18 cellular contexts compared by ENCODE assay signal in genomic region chr4:70437212-70437611, GRCh38. TPM values are rescaled to one million over a fixed set of nuclear protein-coding genes. Genes with fewer than 3 reads are reported as not detected.
"Had no signal": no experiment of that assay in that cellular context is flagged by ENCODE, and none has a peak within 500 bp of the region (broad histone marks: within the 10 kb centered on the region; RNA-seq: fewer than 3 reads in every experiment).

No MANE protein-coding gene starts in this region.

- H3K79me2 ChIP-seq: parathyroid adenoma had no signal

- ATAC-seq: effector memory CD8-positive, alpha-beta T cell; heart left ventricle; stimulated activated memory B cell treated with anti-CD40 and anti-IgM and Interleukin-4, amounts not matched to agents 10 μg/mL and 1 μg/mL and 100 μg/mL, for 72 hours had no signal

- H3K36me3 ChIP-seq: heart left ventricle, neutrophil, tibial artery, uterus had no signal

- H2AFZ ChIP-seq: parathyroid adenoma had no signal

- H3K27ac ChIP-seq: epithelial cell of prostate, heart left ventricle, neutrophil, parathyroid adenoma, tibial artery, uterus had no signal

- DNase-seq: activated CD4-positive, alpha-beta T cell treated with anti-CD3 and anti-CD28 coated beads for 1 hour; activated CD4-positive, alpha-beta T cell treated with anti-CD3 and anti-CD28 coated beads, Interleukin-2, amount 50 U/mL, for 4 hours; activated naive CD4-positive, alpha-beta T cell treated with Interleukin-2 at 50 U/mL for 16 hours; activated T-cell treated with anti-CD3 and anti-CD28 coated beads for 4 hours; anterior cingulate cortex; effector memory CD8-positive, alpha-beta T cell; heart left ventricle; stimulated activated CD4-positive, alpha-beta T cell treated with anti-CD3 and anti-CD28 coated beads, Interleukin-2, amount 100 ng/mL, for 48 hours; tibial artery; uterus had no signal

- H3K9me3 ChIP-seq: neutrophil, tibial artery, uterus had no signal

- H3K4me1 ChIP-seq: heart left ventricle, parathyroid adenoma, tibial artery, uterus had no signal

- H3K27me3 ChIP-seq: heart left ventricle, neutrophil, tibial artery, uterus had no signal

- H3K4me3 ChIP-seq: heart left ventricle, tibial artery, uterus had no signal

- H3K9ac ChIP-seq: parathyroid adenoma had no signal

RNA-seq across cellular contexts. Expression of gene MUC7, which starts 34.8 kb away (rescaled TPM):
- total RNA-seq: frontal cortex; heart left ventricle; lung microvascular endothelial cell; renal cortical epithelial cell; T-helper 2 cell treated with Interferon-gamma antibody and Interleukin-4, amounts not matched to agents 100 ng/mL and 5 ng/mL, for 36 hours; uterus had no signal
- polyA plus RNA-seq: heart left ventricle had no signal

RNA-seq across cellular contexts. Expression of gene OPRPN, which starts 39.5 kb away (rescaled TPM):
- total RNA-seq: frontal cortex; heart left ventricle; lung microvascular endothelial cell; renal cortical epithelial cell; T-helper 2 cell treated with Interferon-gamma antibody and Interleukin-4, amounts not matched to agents 100 ng/mL and 5 ng/mL, for 36 hours; uterus had no signal
- polyA plus RNA-seq: heart left ventricle had no signal

RNA-seq across cellular contexts. Expression of gene SMR3B, which starts 54.3 kb away (rescaled TPM):
- total RNA-seq: frontal cortex; heart left ventricle; lung microvascular endothelial cell; renal cortical epithelial cell; T-helper 2 cell treated with Interferon-gamma antibody and Interleukin-4, amounts not matched to agents 100 ng/mL and 5 ng/mL, for 36 hours; uterus had no signal
- polyA plus RNA-seq: heart left ventricle had no signal
